In genomic region chr10:21526952-21527633, GRCh38 we compare ENCODE assay signal across 8 cellular contexts. TPM values are rescaled to one million over a fixed set of nuclear protein-coding genes. Genes with fewer than 3 reads are reported as not detected.
DNase-seq lines count a peak whose midpoint lies in the region; ATAC-seq and TF ChIP-seq lines count a peak whose summit lies in the region.

No MANE protein-coding gene starts in this region.

- H3K4me1 ChIP-seq in right lobe of liver: peaks cover 0 to 3% (median 0%) of the 10 kb centered on the region in 4 donors

- no peaks in the 10 kb centered on the region for H3K36me3 ChIP-seq in right lobe of liver

- TF ChIP-seq CTCF in dorsolateral prefrontal cortex (IDR thresholded peaks at IDR 0.05 in 54 of 56, conservative IDR thresholded peaks at IDR 0.05 in 2 of 56; ENCODE audit: low read depth in 1 of 56, partially characterized antibody in 56 of 56) (peak in 1 of 56 donors; percentile 5), right lobe of liver (IDR thresholded peaks at IDR 0.05) (no peak)

- no peaks in the 10 kb centered on the region for H3K9me3 ChIP-seq in right lobe of liver

- H3K27me3 ChIP-seq in dorsolateral prefrontal cortex: no peaks in the 10 kb centered on the region
- no peaks in the 10 kb centered on the region for H3K27me3 ChIP-seq in right lobe of liver

- H3K4me3 ChIP-seq in dorsolateral prefrontal cortex (peak overlapping the region; percentile 53 to 89 (median 77)), right lobe of liver (peak overlapping the region; percentile 64 to 66 (median 64))

- H3K27me3 Mint-ChIP-seq in IgD-negative memory B cell: peaks cover 22% of the 10 kb centered on the region

- peak overlapping the region; percentile 91 to 99 (median 94) for H3K4me3 Mint-ChIP-seq in IgD-negative memory B cell

- H3K27ac ChIP-seq in dorsolateral prefrontal cortex (peak overlapping the region; percentile 90 to 100 (median 99)), right lobe of liver (peak overlapping the region; percentile 89 to 96 (median 94))

- peaks cover 0 to 6% (median 0%) of the 10 kb centered on the region in 3 donors for H3K9me3 Mint-ChIP-seq in IgD-negative memory B cell

- peaks cover 14 to 32% (median 17%) of the 10 kb centered on the region in 3 donors for H3K4me1 Mint-ChIP-seq in IgD-negative memory B cell

- under 1% methylated on average over 38 of the region's 67 CpGs for WGBS in right lobe of liver (ENCODE audit: insufficient coverage, low coverage, low lambda C conversion rate, missing lambda C conversion rate)

- ATAC-seq in activated CD4-positive, CD25-positive, alpha-beta regulatory T cell treated with anti-CD3 and anti-CD28 coated beads, Interleukin-2, amount 50 U/mL, for 24 hours: peak; percentile 13 to 19
- peak; percentile 37 to 54 (median 46) for ATAC-seq in right lobe of liver
- no peak for ATAC-seq in GM18858 (IDR thresholded peaks at IDR 0.05; ENCODE audit: unreplicated experiment)

- H3K36me3 Mint-ChIP-seq in IgD-negative memory B cell: peaks cover 1% of the 10 kb centered on the region

- DNase-seq in NCI-H2029 treated with DMSO at 0.1 percent for 48 hours (lab: John Stamatoyannopoulos, UW): peak; percentile 40
- no peak for DNase-seq in NCI-H2029 (lab: John Stamatoyannopoulos, UW)
- peak in 7 of 10 donors; percentile 36 to 78 (median 66) for DNase-seq in dorsolateral prefrontal cortex
- DNase-seq in right lobe of liver: peak; percentile 77 to 80 (median 77)
- peak; percentile 32 to 40 for DNase-seq in stimulated activated CD4-positive, alpha-beta T cell treated with anti-CD3 and anti-CD28 coated beads, Interleukin-4, amount 100 ng/mL, for 48 hours (ENCODE audit: low read depth in 2 of 2)

- peak overlapping the region; percentile 79 to 97 (median 95) for H3K27ac Mint-ChIP-seq in IgD-negative memory B cell

- TF ChIP-seq POLR2A in right lobe of liver (IDR thresholded peaks at IDR 0.05): peak; percentile 13

- intact Hi-C loops in dorsolateral prefrontal cortex (cut with DNase I) (loop anchor here (1.0 to 5.0 kb wide), 2 partner anchors 10 to 795 kb away; partner anchors contain the start of gene BMI1 (in 1 of the 2)), right lobe of liver (cut with DNase I) (no loop called here)

RNA-seq across cellular contexts. Expression of gene SKIDA1, which starts 1.6 kb away (rescaled TPM):
- polyA plus RNA-seq in IgD-negative memory B cell: not detected
- total RNA-seq in dorsolateral prefrontal cortex (1 to 10 TPM; 2.0 to 8.9 (median 4.4) TPM), right lobe of liver (1 to 10 TPM in 5 of 6 experiments, under 1 TPM in 1; 0.31 to 3.9 (median 2.1) TPM)

RNA-seq across cellular contexts. Expression of gene MLLT10, which starts 6.9 kb away (rescaled TPM):
- 8.7 TPM for polyA plus RNA-seq in IgD-negative memory B cell
- 10 to 100 TPM; 35.4 to 78.5 (median 55.3) TPM for total RNA-seq in dorsolateral prefrontal cortex
- 10 to 100 TPM; 15.8 to 49.4 (median 20.1) TPM for total RNA-seq in right lobe of liver

Comparison
In these comparisons a context has a peak if more than half of its experiments do, and no peak if none do; other contexts are left out.
1. intact Hi-C loops: an anchor here in dorsolateral prefrontal cortex (1.0 to 5.0 kb wide); none called in right lobe of liver.